In the genomic region with DNA sequence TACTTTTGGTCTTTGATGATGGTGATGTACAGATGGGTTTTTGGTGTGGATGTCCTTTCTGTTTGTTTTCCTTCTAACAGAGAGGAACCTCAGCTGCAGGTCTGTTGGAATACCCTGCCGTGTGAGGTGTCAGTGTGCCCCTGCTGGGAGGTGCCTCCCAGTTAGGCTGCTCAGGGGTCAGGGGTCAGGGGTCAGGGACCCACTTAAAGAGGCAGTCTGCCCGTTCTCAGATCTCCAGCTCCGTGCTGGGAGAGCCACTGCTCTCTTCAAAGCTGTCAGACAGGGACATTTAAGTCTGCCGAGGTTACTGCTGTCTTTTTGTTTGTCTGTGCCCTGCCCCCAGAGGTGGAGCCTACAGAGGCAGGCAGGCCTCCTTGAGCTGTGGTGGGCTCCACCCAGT, we compare ENCODE assay signal across 14 cellular contexts. TPM values are rescaled to one million over a fixed set of nuclear protein-coding genes. Genes with fewer than 3 reads are reported as not detected.
"Had no signal": no experiment of that assay in that cellular context is flagged by ENCODE, and none has a peak within 500 bp of the region (broad histone marks: within the 10 kb centered on the region; RNA-seq: fewer than 3 reads in every experiment).

No MANE protein-coding gene starts in this region.

RNA-seq across cellular contexts. Expression of a gene that starts 3.7 kb away (rescaled TPM):
- total RNA-seq: activated B cell treated with CpG ODN at 0.5 μM for 24 hours; activated CD4-positive, alpha-beta memory T cell treated with anti-CD3 and anti-CD28 coated beads for 36 hours; activated CD4-positive, alpha-beta memory T cell treated with anti-CD3 and anti-CD28 coated beads, Interleukin-2, amount 10 ng/mL, durations not matched to agents 7 days and 5 days; activated CD4-positive, alpha-beta T cell treated with anti-CD3 and anti-CD28 coated beads for 36 hours; activated CD4-positive, alpha-beta T cell treated with anti-CD3 and anti-CD28 coated beads, Interleukin-2, amount 10 ng/mL, durations not matched to agents 24 days and 14 days; activated CD4-positive, alpha-beta T cell treated with anti-CD3 and anti-CD28 coated beads, Interleukin-2, amount 10 ng/mL, durations not matched to agents 7 days and 5 days; activated CD8-positive, alpha-beta memory T cell treated with anti-CD3 and anti-CD28 coated beads for 36 hours; activated CD8-positive, alpha-beta memory T cell treated with anti-CD3 and anti-CD28 coated beads, Interleukin-2, amount 10 ng/mL, durations not matched to agents 7 days and 5 days; activated CD8-positive, alpha-beta T cell treated with anti-CD3 and anti-CD28 coated beads for 36 hours; activated CD8-positive, alpha-beta T cell treated with anti-CD3 and anti-CD28 coated beads, Interleukin-2, amount 10 ng/mL, durations not matched to agents 7 days and 5 days; T-helper 1 cell treated with Interleukin-12 subunit alpha and Interleukin-12 subunit beta and Interleukin-4 antibody, amounts not matched to agents 30 ng/mL and 1 ng/mL, for 36 hours; T-helper 17 cell; T-helper 2 cell treated with Interferon-gamma antibody and Interleukin-4, amounts not matched to agents 100 ng/mL and 5 ng/mL, for 36 hours; WTC11 had no signal

RNA-seq across cellular contexts. Expression of a gene that starts 6.6 kb away (rescaled TPM):
- total RNA-seq: activated B cell treated with CpG ODN at 0.5 μM for 24 hours; activated CD4-positive, alpha-beta memory T cell treated with anti-CD3 and anti-CD28 coated beads for 36 hours; activated CD4-positive, alpha-beta memory T cell treated with anti-CD3 and anti-CD28 coated beads, Interleukin-2, amount 10 ng/mL, durations not matched to agents 7 days and 5 days; activated CD4-positive, alpha-beta T cell treated with anti-CD3 and anti-CD28 coated beads for 36 hours; activated CD4-positive, alpha-beta T cell treated with anti-CD3 and anti-CD28 coated beads, Interleukin-2, amount 10 ng/mL, durations not matched to agents 24 days and 14 days; activated CD4-positive, alpha-beta T cell treated with anti-CD3 and anti-CD28 coated beads, Interleukin-2, amount 10 ng/mL, durations not matched to agents 7 days and 5 days; activated CD8-positive, alpha-beta memory T cell treated with anti-CD3 and anti-CD28 coated beads for 36 hours; activated CD8-positive, alpha-beta memory T cell treated with anti-CD3 and anti-CD28 coated beads, Interleukin-2, amount 10 ng/mL, durations not matched to agents 7 days and 5 days; activated CD8-positive, alpha-beta T cell treated with anti-CD3 and anti-CD28 coated beads for 36 hours; activated CD8-positive, alpha-beta T cell treated with anti-CD3 and anti-CD28 coated beads, Interleukin-2, amount 10 ng/mL, durations not matched to agents 7 days and 5 days; T-helper 1 cell treated with Interleukin-12 subunit alpha and Interleukin-12 subunit beta and Interleukin-4 antibody, amounts not matched to agents 30 ng/mL and 1 ng/mL, for 36 hours; T-helper 17 cell; T-helper 2 cell treated with Interferon-gamma antibody and Interleukin-4, amounts not matched to agents 100 ng/mL and 5 ng/mL, for 36 hours; WTC11 had no signal

RNA-seq across cellular contexts. Expression of a gene that starts 11.9 kb away (rescaled TPM):
- total RNA-seq: activated B cell treated with CpG ODN at 0.5 μM for 24 hours; activated CD4-positive, alpha-beta memory T cell treated with anti-CD3 and anti-CD28 coated beads for 36 hours; activated CD4-positive, alpha-beta memory T cell treated with anti-CD3 and anti-CD28 coated beads, Interleukin-2, amount 10 ng/mL, durations not matched to agents 7 days and 5 days; activated CD4-positive, alpha-beta T cell treated with anti-CD3 and anti-CD28 coated beads for 36 hours; activated CD4-positive, alpha-beta T cell treated with anti-CD3 and anti-CD28 coated beads, Interleukin-2, amount 10 ng/mL, durations not matched to agents 24 days and 14 days; activated CD4-positive, alpha-beta T cell treated with anti-CD3 and anti-CD28 coated beads, Interleukin-2, amount 10 ng/mL, durations not matched to agents 7 days and 5 days; activated CD8-positive, alpha-beta memory T cell treated with anti-CD3 and anti-CD28 coated beads for 36 hours; activated CD8-positive, alpha-beta memory T cell treated with anti-CD3 and anti-CD28 coated beads, Interleukin-2, amount 10 ng/mL, durations not matched to agents 7 days and 5 days; activated CD8-positive, alpha-beta T cell treated with anti-CD3 and anti-CD28 coated beads for 36 hours; activated CD8-positive, alpha-beta T cell treated with anti-CD3 and anti-CD28 coated beads, Interleukin-2, amount 10 ng/mL, durations not matched to agents 7 days and 5 days; T-helper 1 cell treated with Interleukin-12 subunit alpha and Interleukin-12 subunit beta and Interleukin-4 antibody, amounts not matched to agents 30 ng/mL and 1 ng/mL, for 36 hours; T-helper 17 cell; T-helper 2 cell treated with Interferon-gamma antibody and Interleukin-4, amounts not matched to agents 100 ng/mL and 5 ng/mL, for 36 hours; WTC11 had no signal

RNA-seq across cellular contexts. Expression of a gene that starts 44.7 kb away (rescaled TPM):
- total RNA-seq: activated B cell treated with CpG ODN at 0.5 μM for 24 hours; activated CD4-positive, alpha-beta memory T cell treated with anti-CD3 and anti-CD28 coated beads for 36 hours; activated CD4-positive, alpha-beta memory T cell treated with anti-CD3 and anti-CD28 coated beads, Interleukin-2, amount 10 ng/mL, durations not matched to agents 7 days and 5 days; activated CD4-positive, alpha-beta T cell treated with anti-CD3 and anti-CD28 coated beads for 36 hours; activated CD4-positive, alpha-beta T cell treated with anti-CD3 and anti-CD28 coated beads, Interleukin-2, amount 10 ng/mL, durations not matched to agents 24 days and 14 days; activated CD4-positive, alpha-beta T cell treated with anti-CD3 and anti-CD28 coated beads, Interleukin-2, amount 10 ng/mL, durations not matched to agents 7 days and 5 days; activated CD8-positive, alpha-beta memory T cell treated with anti-CD3 and anti-CD28 coated beads for 36 hours; activated CD8-positive, alpha-beta memory T cell treated with anti-CD3 and anti-CD28 coated beads, Interleukin-2, amount 10 ng/mL, durations not matched to agents 7 days and 5 days; activated CD8-positive, alpha-beta T cell treated with anti-CD3 and anti-CD28 coated beads for 36 hours; activated CD8-positive, alpha-beta T cell treated with anti-CD3 and anti-CD28 coated beads, Interleukin-2, amount 10 ng/mL, durations not matched to agents 7 days and 5 days; T-helper 1 cell treated with Interleukin-12 subunit alpha and Interleukin-12 subunit beta and Interleukin-4 antibody, amounts not matched to agents 30 ng/mL and 1 ng/mL, for 36 hours; T-helper 17 cell; T-helper 2 cell treated with Interferon-gamma antibody and Interleukin-4, amounts not matched to agents 100 ng/mL and 5 ng/mL, for 36 hours; WTC11 had no signal
